In genomic region chr1:91398291-91398690, GRCh38 we compare ENCODE assay signal across 1 cellular context.
TF ChIP-seq lines count a peak whose summit lies in the region.

No MANE protein-coding gene starts in this region.

TF ChIP-seq in HepG2, 621 proteins besides CTCF, POLR2A, EP300 and RAD21:
- TF ChIP-seq KIAA2018 (CRISPR knock-in tag; IDR thresholded peaks at IDR 0.05; ENCODE audit: borderline replicate concordance) (no peak), ZFP91 (CRISPR knock-in tag; IDR thresholded peaks at IDR 0.05; ENCODE audit: borderline replicate concordance) (no peak), ZNF350 (CRISPR knock-in tag; IDR thresholded peaks at IDR 0.05; ENCODE audit: borderline replicate concordance, low read depth) (no peak), ATF7 (IDR thresholded peaks at IDR 0.05) (peak; percentile 27; the same call in 1 of the 2 replicates), ATF7 (CRISPR knock-in tag; IDR thresholded peaks at IDR 0.05) (no peak)
